8 cellular contexts compared by ENCODE assay signal in the genomic region with DNA sequence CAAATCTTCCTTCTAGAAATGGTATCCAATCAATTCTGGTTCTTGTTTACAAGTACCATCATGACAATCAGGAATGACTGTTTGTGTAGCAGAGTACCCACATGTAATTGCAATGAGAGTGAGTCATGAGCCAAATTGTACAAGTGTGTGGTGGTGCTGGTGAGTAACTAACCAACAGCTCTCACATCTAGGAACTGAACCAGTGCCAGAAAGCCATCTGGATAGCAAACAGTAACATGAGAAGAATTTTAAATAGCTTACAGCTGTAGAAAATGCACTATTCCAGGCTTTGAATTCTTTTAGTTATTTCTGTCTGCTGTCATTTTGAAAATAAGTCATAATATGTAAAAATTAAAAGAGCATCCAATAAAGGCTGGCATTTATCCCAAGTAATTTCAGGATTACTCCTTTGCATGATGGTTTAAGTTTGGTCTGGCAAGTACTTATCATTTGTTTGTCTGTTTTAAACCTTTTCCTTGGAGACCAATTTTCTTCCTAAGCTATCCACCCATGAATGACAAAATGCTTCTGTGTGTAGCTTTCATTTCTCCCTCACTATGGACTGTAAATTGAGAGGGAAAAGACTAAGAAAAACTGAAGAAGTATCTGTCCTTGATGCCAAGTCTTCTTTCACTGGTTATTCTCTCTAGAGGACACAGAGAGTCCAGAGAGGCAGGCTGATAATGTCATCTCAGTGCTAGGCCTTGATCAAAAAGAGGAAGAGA.
DNase-seq lines count a peak whose midpoint lies in the region; ATAC-seq, FAIRE-seq and TF ChIP-seq lines count a peak whose summit lies in the region.

No MANE protein-coding gene starts in this region.

- peak; percentile 88 for ATAC-seq in activated CD8-positive, alpha-beta T cell treated with anti-CD3 and anti-CD28 coated beads for 36 hours
- ATAC-seq in activated CD8-positive, alpha-beta T cell treated with anti-CD3 and anti-CD28 coated beads, Interleukin-2, amount 10 ng/mL, durations not matched to agents 7 days and 5 days: no peak
- ATAC-seq in HG03280 (IDR thresholded peaks at IDR 0.05; ENCODE audit: unreplicated experiment): peak; percentile 65

- H3K9ac ChIP-seq in astrocyte (ENCODE audit: low read length): peak overlapping the region; percentile 66

- no peak overlapping the region for H3K4me3 Mint-ChIP-seq in activated CD8-positive, alpha-beta T cell treated with anti-CD3 and anti-CD28 coated beads for 36 hours
- no peak overlapping the region for H3K4me3 Mint-ChIP-seq in activated CD8-positive, alpha-beta T cell treated with anti-CD3 and anti-CD28 coated beads, Interleukin-2, amount 10 ng/mL, durations not matched to agents 7 days and 5 days
- no peak overlapping the region for H3K4me3 Mint-ChIP-seq in astrocyte (ENCODE audit: unreplicated experiment)

- H2AFZ ChIP-seq in astrocyte (ENCODE audit: low read depth, low read length): no peak overlapping the region

- H3K27ac Mint-ChIP-seq in activated CD8-positive, alpha-beta T cell treated with anti-CD3 and anti-CD28 coated beads for 36 hours: no peak overlapping the region
- H3K27ac Mint-ChIP-seq in activated CD8-positive, alpha-beta T cell treated with anti-CD3 and anti-CD28 coated beads, Interleukin-2, amount 10 ng/mL, durations not matched to agents 7 days and 5 days: no peak overlapping the region
- peak overlapping the region; percentile 95 for H3K27ac Mint-ChIP-seq in astrocyte (ENCODE audit: unreplicated experiment)

- POLR2A ChIA-PET in activated CD8-positive, alpha-beta T cell treated with anti-CD3 and anti-CD28 coated beads for 36 hours (lab: Charles Lee): no interaction called here
- POLR2A ChIA-PET in activated CD8-positive, alpha-beta T cell treated with anti-CD3 and anti-CD28 coated beads, Interleukin-2, amount 10 ng/mL, durations not matched to agents 7 days and 5 days (lab: Charles Lee): no interaction called here

- H3K9me3 Mint-ChIP-seq in activated CD8-positive, alpha-beta T cell treated with anti-CD3 and anti-CD28 coated beads for 36 hours: no peaks in the 10 kb centered on the region
- H3K9me3 Mint-ChIP-seq in activated CD8-positive, alpha-beta T cell treated with anti-CD3 and anti-CD28 coated beads, Interleukin-2, amount 10 ng/mL, durations not matched to agents 7 days and 5 days (ENCODE audit: insufficient read depth): peaks cover 3% of the 10 kb centered on the region
- H3K9me3 Mint-ChIP-seq in astrocyte (ENCODE audit: unreplicated experiment): no peaks in the 10 kb centered on the region

- H3K4me2 ChIP-seq in astrocyte (ENCODE audit: low read length): peak overlapping the region; percentile 57

- H3K36me3 ChIP-seq in astrocyte (ENCODE audit: insufficient read depth, low read length): no peaks in the 10 kb centered on the region
- H3K36me3 ChIP-seq in small intestine (ENCODE audit: control insufficient read depth in 2 of 2, insufficient read depth in 2 of 2, low read length in 2 of 2): peaks cover 0 to 2% of the 10 kb centered on the region in 2 donors

- CTCF ChIA-PET in activated CD8-positive, alpha-beta T cell treated with anti-CD3 and anti-CD28 coated beads for 36 hours (lab: Charles Lee): interaction anchor here (1.0 kb wide), 1 partner anchor 142 kb away, joined by 3 read pairs; no protein-coding TSS in a partner anchor
- CTCF ChIA-PET in activated CD8-positive, alpha-beta T cell treated with anti-CD3 and anti-CD28 coated beads, Interleukin-2, amount 10 ng/mL, durations not matched to agents 7 days and 5 days (lab: Charles Lee): interaction anchor here (1.0 kb wide), 1 partner anchor 141 kb away, joined by 4 read pairs; no protein-coding TSS in a partner anchor

- peak overlapping the region; percentile 82 for H3K27ac ChIP-seq in astrocyte (ENCODE audit: low read depth, low read length)
- no peak overlapping the region for H3K27ac ChIP-seq in small intestine (ENCODE audit: low read depth in 1 of 2, low read length in 1 of 2)

- peaks cover 7% of the 10 kb centered on the region for H3K36me3 Mint-ChIP-seq in activated CD8-positive, alpha-beta T cell treated with anti-CD3 and anti-CD28 coated beads for 36 hours (ENCODE audit: low read depth)
- H3K36me3 Mint-ChIP-seq in activated CD8-positive, alpha-beta T cell treated with anti-CD3 and anti-CD28 coated beads, Interleukin-2, amount 10 ng/mL, durations not matched to agents 7 days and 5 days (ENCODE audit: low read depth): peaks cover 3% of the 10 kb centered on the region
- peaks cover 3% of the 10 kb centered on the region for H3K36me3 Mint-ChIP-seq in astrocyte (ENCODE audit: low read depth, unreplicated experiment)

- H3K4me1 Mint-ChIP-seq in activated CD8-positive, alpha-beta T cell treated with anti-CD3 and anti-CD28 coated beads for 36 hours (ENCODE audit: low read depth): peaks cover 28% of the 10 kb centered on the region
- H3K4me1 Mint-ChIP-seq in activated CD8-positive, alpha-beta T cell treated with anti-CD3 and anti-CD28 coated beads, Interleukin-2, amount 10 ng/mL, durations not matched to agents 7 days and 5 days (ENCODE audit: low read depth): peaks cover 22% of the 10 kb centered on the region
- H3K4me1 Mint-ChIP-seq in astrocyte (ENCODE audit: low read depth, unreplicated experiment): peaks cover 33% of the 10 kb centered on the region

- peak; percentile 94 for FAIRE-seq in astrocyte (lab: Jason Lieb, UNC)
- FAIRE-seq in small intestine (lab: Jason Lieb, UNC): no peak

- H3K27me3 Mint-ChIP-seq in activated CD8-positive, alpha-beta T cell treated with anti-CD3 and anti-CD28 coated beads for 36 hours: no peaks in the 10 kb centered on the region
- no peaks in the 10 kb centered on the region for H3K27me3 Mint-ChIP-seq in activated CD8-positive, alpha-beta T cell treated with anti-CD3 and anti-CD28 coated beads, Interleukin-2, amount 10 ng/mL, durations not matched to agents 7 days and 5 days (ENCODE audit: low read depth)
- H3K27me3 Mint-ChIP-seq in astrocyte (ENCODE audit: low read depth, unreplicated experiment): no peaks in the 10 kb centered on the region

- H4K20me1 ChIP-seq in astrocyte (ENCODE audit: insufficient read depth, low read length): peaks cover 5% of the 10 kb centered on the region

- no peaks in the 10 kb centered on the region for H3K9me3 ChIP-seq in astrocyte (ENCODE audit: insufficient read depth, low read depth, low read length)
- H3K9me3 ChIP-seq in small intestine (ENCODE audit: control insufficient read depth, low read depth): no peaks in the 10 kb centered on the region

- intact Hi-C loops in activated CD8-positive, alpha-beta T cell treated with anti-CD3 and anti-CD28 coated beads for 36 hours (cut with micrococcal nuclease): no loop called here

- DNase-seq in activated CD8-positive, alpha-beta T cell treated with anti-CD3 and anti-CD28 coated beads for 36 hours: peak; percentile 53
- no peak for DNase-seq in activated CD8-positive, alpha-beta T cell treated with anti-CD3 and anti-CD28 coated beads, Interleukin-2, amount 10 ng/mL, durations not matched to agents 7 days and 5 days
- DNase-seq in NCI-H2196 treated with DMSO at 0.1 percent for 48 hours (lab: John Stamatoyannopoulos, UW; ENCODE audit: unreplicated experiment): peak; percentile 96
- DNase-seq in astrocyte (ENCODE audit: low read depth): peak; percentile 100
- DNase-seq in hippocampal formation (lab: John Stamatoyannopoulos, UW): peak; percentile 52 to 92
- DNase-seq in small intestine: peak; percentile 62
- DNase-seq in activated CD4-positive, alpha-beta T cell treated with anti-CD3 and anti-CD28 coated beads, Interleukin-2, amount 50 U/mL, for 4 hours: no peak

- no peak for TF ChIP-seq CTCF in activated CD8-positive, alpha-beta T cell treated with anti-CD3 and anti-CD28 coated beads for 36 hours (IDR thresholded peaks at IDR 0.05)
- no peak for TF ChIP-seq CTCF in astrocyte (IDR thresholded peaks at IDR 0.05; ENCODE audit: insufficient read depth, low read depth, low read length)

- H3K4me1 ChIP-seq in astrocyte (ENCODE audit: insufficient read depth, low read length): peaks cover 24% of the 10 kb centered on the region
- no peaks in the 10 kb centered on the region for H3K4me1 ChIP-seq in small intestine (ENCODE audit: control insufficient read depth in 2 of 2, insufficient read depth in 1 of 2, low read depth in 1 of 2, low read length in 1 of 2)

- H3K27me3 ChIP-seq in astrocyte (ENCODE audit: insufficient read depth, low read length) (no peaks in the 10 kb centered on the region), small intestine (ENCODE audit: control insufficient read depth in 2 of 2, insufficient read depth in 2 of 2, low read length in 2 of 2) (no peaks in the 10 kb centered on the region)

- H3K4me3 ChIP-seq in astrocyte (ENCODE audit: insufficient read depth, low read depth, low read length) (no peak overlapping the region), small intestine (ENCODE audit: low read depth in 1 of 2, low read length in 2 of 2) (no peak overlapping the region)

- peaks cover 14% of the 10 kb centered on the region for H3K79me2 ChIP-seq in astrocyte (ENCODE audit: insufficient read depth, low read length)

Comparison
In these comparisons a context has a peak if more than half of its experiments do, and no peak if none do; other contexts are left out.
1. DNase-seq: peak in activated CD8-positive, alpha-beta T cell treated with anti-CD3 and anti-CD28 coated beads for 36 hours (single experiment), NCI-H2196 treated with DMSO at 0.1 percent for 48 hours (single experiment), astrocyte (single experiment), hippocampal formation (2 of 2) and small intestine (single experiment); none in activated CD8-positive, alpha-beta T cell treated with anti-CD3 and anti-CD28 coated beads, Interleukin-2, amount 10 ng/mL, durations not matched to agents 7 days and 5 days (single experiment) and activated CD4-positive, alpha-beta T cell treated with anti-CD3 and anti-CD28 coated beads, Interleukin-2, amount 50 U/mL, for 4 hours (0 of 2).